In the genomic region with DNA sequence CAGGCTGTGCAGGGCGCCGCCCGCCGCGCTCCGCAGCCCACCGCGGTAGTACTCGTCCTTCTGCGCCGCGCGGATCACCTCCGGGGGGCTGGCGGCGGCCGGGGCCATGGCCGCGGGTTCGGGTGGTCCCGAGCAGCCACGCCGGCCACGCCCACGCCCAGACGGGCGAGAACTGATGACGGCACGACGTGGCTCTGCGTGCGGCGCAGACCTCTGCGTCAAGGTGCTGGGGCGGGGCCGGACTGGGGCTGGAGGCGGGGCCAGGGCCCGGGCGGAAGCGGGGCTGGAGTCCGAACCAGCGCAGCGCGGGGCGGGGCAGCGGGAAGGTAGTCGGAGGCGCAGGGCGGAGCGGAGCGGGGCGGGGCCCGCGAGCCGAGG, we compare ENCODE assay signal across 8 cellular contexts. TPM values are rescaled to one million over a fixed set of nuclear protein-coding genes. Genes with fewer than 3 reads are reported as not detected.
A peak's percentile ranks its signal among the peaks of the same experiment; 100 is the strongest.
DNase-seq lines count a peak whose midpoint lies in the region; ATAC-seq and TF ChIP-seq lines count a peak whose summit lies in the region.

A gene (minus strand): TSS at position 170 of the 378 bp plus-strand sequence. CDS start 62 bp downstream, at position 108.

- peak within 1 kb of the TSS; percentile 86 for H3K4me3 Mint-ChIP-seq in CD8-positive, alpha-beta T cell

- TF ChIP-seq CTCF in CD8-positive, alpha-beta T cell (IDR thresholded peaks at IDR 0.05), result no peak
- TF ChIP-seq CTCF in lower lobe of right lung (IDR thresholded peaks at IDR 0.05), result no peak

- H3K27me3 ChIP-seq in CD8-positive, alpha-beta T cell (ENCODE audit: insufficient read depth, low read length), result no peaks in the 10 kb centered on the region
- H3K27me3 ChIP-seq in ectodermal cell (ENCODE audit: control insufficient read depth, insufficient read depth, low read length, poor library complexity, severe bottlenecking) (peaks cover 5% of the 10 kb centered on the region), lower lobe of right lung (ENCODE audit: low read depth) (peaks cover 24% of the 10 kb centered on the region)

- peaks cover 10% of the 10 kb centered on the region for H3K36me3 ChIP-seq in CD8-positive, alpha-beta T cell (ENCODE audit: insufficient read depth, low read length)
- H3K36me3 ChIP-seq in ectodermal cell (ENCODE audit: control insufficient read depth, insufficient read depth, low read length) (no peaks in the 10 kb centered on the region), lower lobe of right lung (peaks cover 15% of the 10 kb centered on the region)

- peak within 1 kb of the TSS; percentile 93 for H3K27ac ChIP-seq in CD8-positive, alpha-beta T cell (ENCODE audit: low read depth, low read length)
- peak within 1 kb of the TSS; percentile 36 for H3K27ac ChIP-seq in ectodermal cell (ENCODE audit: insufficient read depth, low read depth, low read length, poor library complexity, severe bottlenecking)
- peak within 1 kb of the TSS; percentile 94 for H3K27ac ChIP-seq in lower lobe of right lung

- 0% methylated on average over 55 of the region's 55 CpGs for WGBS in ectodermal cell, 2 experiments

- H3K4me3 ChIP-seq in CD8-positive, alpha-beta T cell (ENCODE audit: low read depth, low read length), result peak within 1 kb of the TSS; percentile 89
- H3K4me3 ChIP-seq in ectodermal cell (ENCODE audit: insufficient read depth, low read depth, low read length) (peak within 1 kb of the TSS; percentile 91), lower lobe of right lung (peak within 1 kb of the TSS; percentile 97)

- H3K27ac Mint-ChIP-seq in CD8-positive, alpha-beta T cell, result peak within 1 kb of the TSS; percentile 93

- POLR2A ChIA-PET in CD8-positive, alpha-beta T cell (lab: Charles Lee), result interaction anchor here (1.0 to 2.9 kb wide), 6 partner anchors 21 to 217 kb away, joined by 3 to 15 read pairs (median 6); a partner anchor contains a TSS

- CTCF ChIA-PET in CD8-positive, alpha-beta T cell (lab: Charles Lee), result interaction anchor here (0.9 to 1.7 kb wide), 4 partner anchors 111 to 149 kb away, joined by 3 to 13 read pairs (median 3); no protein-coding TSS in a partner anchor

- H3K9me3 Mint-ChIP-seq in CD8-positive, alpha-beta T cell, result no peaks in the 10 kb centered on the region

- peaks cover 40% of the 10 kb centered on the region for H3K4me1 Mint-ChIP-seq in CD8-positive, alpha-beta T cell (ENCODE audit: low read depth)

- peak; percentile 91 for ATAC-seq in CD8-positive, alpha-beta T cell
- ATAC-seq in GM19467 (IDR thresholded peaks at IDR 0.05; ENCODE audit: unreplicated experiment) (peak; percentile 73), lower lobe of right lung (peak; percentile 96 to 97)

- peaks cover 50% of the 10 kb centered on the region for H3K4me1 ChIP-seq in CD8-positive, alpha-beta T cell (ENCODE audit: insufficient read depth, low read length)
- H3K4me1 ChIP-seq in ectodermal cell (ENCODE audit: control insufficient read depth, insufficient read depth, low read length) (peaks cover 21% of the 10 kb centered on the region), lower lobe of right lung (peaks cover 32% of the 10 kb centered on the region)

- no peaks in the 10 kb centered on the region for H3K27me3 Mint-ChIP-seq in CD8-positive, alpha-beta T cell (ENCODE audit: low read depth)

- DNase-seq in CD8-positive, alpha-beta T cell, result peak; percentile 97 to 100 (median 99)
- DNase-seq in HPDE6-E6E7 (ENCODE audit: extremely low spot score) (peak; percentile 87), NK-92 (lab: John Stamatoyannopoulos, UW; ENCODE audit: unreplicated experiment) (peak; percentile 80), lower lobe of right lung (peak; percentile 99)
- DNase-seq in activated CD8-positive, alpha-beta memory T cell treated with anti-CD3 and anti-CD28 coated beads for 1 hour (ENCODE audit: extremely low read depth in 1 of 2, low read depth in 1 of 2), result peak; percentile 93 to 98
- DNase-seq in stimulated activated CD4-positive, alpha-beta T cell treated with anti-CD3 and anti-CD28 coated beads, TNF-alpha, amount 100 ng/mL, for 1 hour (ENCODE audit: low read depth in 3 of 3, low spot score in 1 of 3), result peak; percentile 96 to 99 (median 98)

- intact Hi-C loops in CD8-positive, alpha-beta T cell (cut with DNase I, micrococcal nuclease), result loop anchor here (1.0 to 10.0 kb wide), 9 partner anchors 21 to 1212 kb away; a partner anchor contains a TSS
- intact Hi-C loops in lower lobe of right lung (cut with DNase I), result no loop called here

- H3K36me3 Mint-ChIP-seq in CD8-positive, alpha-beta T cell, result peaks cover 19% of the 10 kb centered on the region

- no peaks in the 10 kb centered on the region for H3K9me3 ChIP-seq in CD8-positive, alpha-beta T cell (ENCODE audit: low read length)
- H3K9me3 ChIP-seq in ectodermal cell (ENCODE audit: control insufficient read depth, low read length), result no peaks in the 10 kb centered on the region
- no peaks in the 10 kb centered on the region for H3K9me3 ChIP-seq in lower lobe of right lung

RNA-seq across cellular contexts. Expression of the gene that starts here (rescaled TPM):
- 10 to 100 TPM; 11.6 to 11.8 TPM for total RNA-seq in CD8-positive, alpha-beta T cell
- 27.9 TPM for polyA plus RNA-seq in ectodermal cell (2013, experiment 1 of 4)
- polyA plus RNA-seq in ectodermal cell (2013, experiment 2 of 4), result 27.2 TPM
- 23.1 TPM for polyA plus RNA-seq in ectodermal cell (2013, experiment 3 of 4)
- 26.9 TPM for polyA plus RNA-seq in ectodermal cell (2013, experiment 4 of 4)
- 12.4 TPM for total RNA-seq in lower lobe of right lung

Comparison
In these comparisons a context has a peak if more than half of its experiments do, and no peak if none do; other contexts are left out.
1. Peak in every context shown above with its lines: DNase-seq, ATAC-seq, H3K4me3 ChIP-seq and H3K27ac ChIP-seq.
2. H3K27ac ChIP-seq: peak in every context shown above with its lines; median percentile 94 in lower lobe of right lung; 93 in CD8-positive, alpha-beta T cell; 36 in ectodermal cell.